In the genomic region with DNA sequence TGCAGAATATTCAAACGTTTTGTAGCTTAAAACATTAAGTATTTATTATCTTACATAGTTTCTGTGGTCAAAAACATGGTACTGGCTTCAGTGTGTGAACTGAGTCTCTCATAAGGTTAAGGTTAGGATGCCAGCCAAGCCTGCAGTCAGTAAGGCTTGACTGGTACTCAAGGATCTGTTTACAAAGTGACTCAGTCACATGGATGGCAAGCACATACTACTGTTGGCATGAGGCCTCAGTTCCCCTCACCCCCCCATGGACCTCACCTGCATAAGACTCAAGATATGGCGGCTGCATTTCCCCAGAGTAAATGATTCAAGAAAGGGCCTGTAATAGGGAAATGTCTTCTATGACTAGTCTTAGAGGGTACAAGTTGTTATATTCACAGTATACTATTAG, we compare ENCODE assay signal across 16 cellular contexts.
"Had no signal": no experiment of that assay in that cellular context is flagged by ENCODE, and none has a peak within 500 bp of the region (broad histone marks: within the 10 kb centered on the region; RNA-seq: fewer than 3 reads in every experiment).

No MANE protein-coding gene starts in this region.

- H3K36me3 ChIP-seq: cardiac muscle cell, esophagus muscularis mucosa, tibial artery had no signal

- H3K4me1 ChIP-seq: esophagus muscularis mucosa, tibial artery had no signal

- H3K27ac ChIP-seq: cardiac muscle cell, esophagus muscularis mucosa, tibial artery had no signal

- H3K9me3 ChIP-seq: esophagus muscularis mucosa, tibial artery had no signal

- H3K4me3 ChIP-seq: cardiac muscle cell, esophagus muscularis mucosa, tibial artery had no signal

- DNase-seq: activated CD4-positive, alpha-beta T cell treated with anti-CD3 and anti-CD28 coated beads, Interleukin-2, amount 10 ng/mL, durations not matched to agents 7 days and 5 days; activated CD8-positive, alpha-beta memory T cell treated with anti-CD3 and anti-CD28 coated beads, Interleukin-2, amount 50 U/mL, for 4 hours; activated effector memory CD4-positive, alpha-beta T cell treated with anti-CD3 and anti-CD28 coated beads, Interleukin-2, amount 50 U/mL, for 16 hours; activated T-cell treated with anti-CD3 and anti-CD28 coated beads, Interleukin-2, amount 50 U/mL, for 48 hours; effector CD8-positive, alpha-beta T cell; immature natural killer cell; nephron progenitor cell; occipital lobe; retina; stimulated activated CD8-positive, alpha-beta memory T cell treated with anti-CD3 and anti-CD28 coated beads, Interleukin-4, amount 100 ng/mL, for 48 hours; stimulated activated naive CD4-positive, alpha-beta T cell; T-helper 1 cell; T-helper 9 cell; tibial artery had no signal

- H3K27me3 ChIP-seq: cardiac muscle cell, esophagus muscularis mucosa, tibial artery had no signal
